9 cellular contexts compared by ENCODE assay signal in the genomic region with DNA sequence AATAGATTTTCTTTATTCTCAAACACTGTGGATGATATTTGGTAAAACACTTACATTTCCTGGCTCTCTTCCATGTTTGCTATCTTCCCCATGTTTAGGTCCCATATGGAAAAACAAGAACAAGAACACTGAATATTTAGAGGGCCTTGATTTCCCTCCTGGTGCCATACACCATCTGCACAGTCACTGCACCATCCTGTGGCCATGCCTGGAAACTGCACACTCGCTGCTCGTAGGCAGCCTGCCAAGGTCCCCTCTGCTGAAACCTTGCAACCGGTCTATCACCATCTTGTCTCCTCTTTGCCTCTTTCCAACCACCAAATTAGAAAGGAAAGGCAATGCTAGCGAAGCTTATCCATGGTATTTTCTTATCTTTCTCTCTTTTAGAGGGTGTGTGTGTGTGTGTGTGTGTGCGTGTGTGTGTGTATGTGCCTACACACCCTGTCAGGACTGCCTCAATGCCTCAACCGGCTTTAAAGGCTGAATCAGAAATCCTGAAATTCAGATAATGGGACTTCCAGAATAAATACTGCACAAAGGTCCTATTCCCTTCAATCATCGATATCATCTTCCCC.
DNase-seq lines count a peak whose midpoint lies in the region; ATAC-seq and TF ChIP-seq lines count a peak whose summit lies in the region.
"Had no signal": no experiment of that assay in that cellular context is flagged by ENCODE, and none has a peak within 500 bp of the region (broad histone marks: within the 10 kb centered on the region; RNA-seq: fewer than 3 reads in every experiment).

No MANE protein-coding gene starts in this region.

- H3K4me3 ChIP-seq in SJCRH30 (no peak overlapping the region), adrenal gland (no peak overlapping the region)
- H3K4me3 ChIP-seq: BLaER1 had no signal

- H3K4me1 ChIP-seq in SJCRH30 (no peaks in the 10 kb centered on the region), adrenal gland (replicated peaks in 1 of 2) (no peaks in the 10 kb centered on the region)
- H3K4me1 ChIP-seq: BLaER1 had no signal

- peak; percentile 39 to 73 (median 62) for TF ChIP-seq CTCF in adrenal gland (IDR thresholded peaks at IDR 0.05)

- H3K36me3 ChIP-seq in SJCRH30 (no peaks in the 10 kb centered on the region), adrenal gland (replicated peaks in 1 of 2) (no peaks in the 10 kb centered on the region)
- H3K36me3 ChIP-seq: BLaER1 had no signal

- DNase-seq in NCI-H1417 (lab: John Stamatoyannopoulos, UW) (peak; percentile 29 to 70 (median 34)), NCI-H1417 treated with DMSO at 0.1 percent for 48 hours (lab: John Stamatoyannopoulos, UW) (no peak), HT1080 (ENCODE audit: low read depth) (peak; percentile 18), SJCRH30 (peak; percentile 37 to 67), adrenal gland (peak; percentile 47 to 76 (median 72)), iPS-NIHi11 (ENCODE audit: low spot score) (peak; percentile 38)
- peak; percentile 43 to 46 for DNase-seq in stimulated activated CD4-positive, alpha-beta T cell treated with anti-CD3 and anti-CD28 coated beads, Interleukin-2, amount 100 ng/mL, for 24 hours

- intact Hi-C loops in adrenal gland (cut with DNase I), result loop anchor here in 1 of 2 donors (5.0 to 10.0 kb wide), 2 partner anchors 321 to 388 kb away; no protein-coding TSS in a partner anchor

- no peak for TF ChIP-seq POLR2A in adrenal gland (IDR thresholded peaks at IDR 0.05)

- no peak for ATAC-seq in HG02759 (IDR thresholded peaks at IDR 0.05; ENCODE audit: unreplicated experiment)

- H3K27me3 ChIP-seq in SJCRH30 (no peaks in the 10 kb centered on the region), adrenal gland (no peaks in the 10 kb centered on the region)

- no peak overlapping the region for H3K27ac ChIP-seq in SJCRH30
- no peak overlapping the region for H3K27ac ChIP-seq in adrenal gland
- H3K27ac ChIP-seq: BLaER1 had no signal

- H3K9me3 ChIP-seq in SJCRH30 (replicated peaks) (no peaks in the 10 kb centered on the region), adrenal gland (replicated peaks in 1 of 3) (no peaks in the 10 kb centered on the region)
- H3K9me3 ChIP-seq: BLaER1 had no signal

- WGBS in adrenal gland, 4 donors, result 42 to 75% (median 46%) methylated on average over 5 to 7 of the region's 7 CpGs
